9 cellular contexts compared by ENCODE assay signal in genomic region chr14:103140316-103141109, GRCh38. TPM values are rescaled to one million over a fixed set of nuclear protein-coding genes. Genes with fewer than 3 reads are reported as not detected.
DNase-seq lines count a peak whose midpoint lies in the region; ATAC-seq and TF ChIP-seq lines count a peak whose summit lies in the region.
"Had no signal": no experiment of that assay in that cellular context is flagged by ENCODE, and none has a peak within 500 bp of the region (broad histone marks: within the 10 kb centered on the region; RNA-seq: fewer than 3 reads in every experiment).

No MANE protein-coding gene starts in this region.

- no peak for TF ChIP-seq CTCF in GM12864 (IDR thresholded peaks at IDR 0.05; ENCODE audit: low read depth, low read length, missing control alignments)

- POLR2A ChIA-PET in T-cell (lab: Charles Lee): interaction anchor here in 1 of 2 donors (0.6 kb wide), 1 partner anchor 39 kb away, joined by 3 read pairs; no protein-coding TSS in a partner anchor

- no peak overlapping the region for H3K4me3 ChIP-seq in GM12864 (ENCODE audit: low read depth, low read length)
- H3K4me3 ChIP-seq: cardiac muscle cell had no signal

- peaks cover 15% of the 10 kb centered on the region for H3K4me1 Mint-ChIP-seq in central memory CD8-positive, alpha-beta T cell
- peaks cover 0 to 6% (median 5%) of the 10 kb centered on the region in 3 donors for H3K4me1 Mint-ChIP-seq in T-cell

- H3K36me3 Mint-ChIP-seq in central memory CD8-positive, alpha-beta T cell (ENCODE audit: insufficient read depth): peaks cover 2% of the 10 kb centered on the region
- H3K36me3 Mint-ChIP-seq in T-cell: no peaks in the 10 kb centered on the region

- ATAC-seq in GM21825 (IDR thresholded peaks at IDR 0.05; ENCODE audit: unreplicated experiment): peak; percentile 47
- no peak for ATAC-seq in central memory CD8-positive, alpha-beta T cell (replicated peaks; ENCODE audit: extremely low read depth, poor library complexity, severe bottlenecking)
- no peak for ATAC-seq in HG02870 (IDR thresholded peaks at IDR 0.05; ENCODE audit: unreplicated experiment)
- ATAC-seq in T-cell (replicated peaks in 1 of 4): no peak

- peaks cover 35% of the 10 kb centered on the region for H3K27me3 Mint-ChIP-seq in central memory CD8-positive, alpha-beta T cell
- H3K27me3 Mint-ChIP-seq in T-cell: peaks cover 27 to 51% of the 10 kb centered on the region in 2 donors

- DNase-seq in GM12864 (ENCODE audit: low read depth): peak; percentile 48
- peak; percentile 64 to 98 (median 92) for DNase-seq in NCI-H1417 (lab: John Stamatoyannopoulos, UW)
- DNase-seq in central memory CD8-positive, alpha-beta T cell (ENCODE audit: low spot score in 2 of 2): no peak
- DNase-seq in hepatic stellate cell (ENCODE audit: low spot score): no peak
- DNase-seq in cerebellar nuclear complex (lab: John Stamatoyannopoulos, UW): no peak
- DNase-seq in T-cell: no peak

- no peak overlapping the region for H3K27ac Mint-ChIP-seq in central memory CD8-positive, alpha-beta T cell (ENCODE audit: low read depth)
- no peak overlapping the region for H3K27ac Mint-ChIP-seq in T-cell

- H3K9me3 Mint-ChIP-seq in central memory CD8-positive, alpha-beta T cell: no peaks in the 10 kb centered on the region
- no peaks in the 10 kb centered on the region for H3K9me3 Mint-ChIP-seq in T-cell

- peak overlapping the region; percentile 46 for H3K4me3 Mint-ChIP-seq in central memory CD8-positive, alpha-beta T cell
- H3K4me3 Mint-ChIP-seq in T-cell: no peak overlapping the region

- CTCF ChIA-PET in T-cell (lab: Charles Lee): interaction anchor here in 1 of 2 donors (0.5 kb wide), 1 partner anchor 536 kb away, joined by 5 read pairs; no protein-coding TSS in a partner anchor

RNA-seq across cellular contexts. Expression of gene TNFAIP2, which starts 17.3 kb away (rescaled TPM):
- total RNA-seq in T-cell: 1 to 10 TPM in 4 of 5 donors, under 1 TPM in 1; 0.93 to 2.1 (median 1.0) TPM

RNA-seq across cellular contexts. Expression of gene EXOC3L4, which starts 46.0 kb away (rescaled TPM):
- under 1 TPM in 1 of 5 donors, not detected in 4; 0.25 TPM for total RNA-seq in T-cell

RNA-seq across cellular contexts. Expression of gene LBHD2, which starts 56.5 kb away (rescaled TPM):
- total RNA-seq in T-cell: not detected
- total RNA-seq: cardiac muscle cell had no signal

Comparison
In these comparisons a context has a peak if more than half of its experiments do, and no peak if none do; other contexts are left out.
1. DNase-seq: peak in GM12864 (single experiment) and NCI-H1417 (3 of 3); none in central memory CD8-positive, alpha-beta T cell (0 of 2), hepatic stellate cell (single experiment), cerebellar nuclear complex (0 of 2) and T-cell (0 of 34).